ENCODE assay signal across 11 cellular contexts in genomic region chr3:131903988-131904415, GRCh38.
DNase-seq lines count a peak whose midpoint lies in the region; ATAC-seq, FAIRE-seq and TF ChIP-seq lines count a peak whose summit lies in the region.
"Had no signal": no experiment of that assay in that cellular context is flagged by ENCODE, and none has a peak within 500 bp of the region (broad histone marks: within the 10 kb centered on the region; RNA-seq: fewer than 3 reads in every experiment).

No MANE protein-coding gene starts in this region.

- no peaks in the 10 kb centered on the region for H3K36me3 ChIP-seq in left lung
- no peaks in the 10 kb centered on the region for H3K36me3 ChIP-seq in testis (ENCODE audit: low read depth, missing control alignments)

- H3K9me3 Mint-ChIP-seq in activated CD4-positive, alpha-beta T cell treated with anti-CD3 and anti-CD28 coated beads for 36 hours (ENCODE audit: low read depth): no peaks in the 10 kb centered on the region

- TF ChIP-seq POLR2A in testis (IDR thresholded peaks at IDR 0.05): no peak

- H3K4me3 ChIP-seq in AG04450 (ENCODE audit: low read depth, low read length): no peak overlapping the region
- no peak overlapping the region for H3K4me3 ChIP-seq in astrocyte of the spinal cord (ENCODE audit: low read depth, low read length)
- H3K4me3 ChIP-seq in left lung: no peak overlapping the region
- no peak overlapping the region for H3K4me3 ChIP-seq in testis

- no peaks in the 10 kb centered on the region for H3K4me1 Mint-ChIP-seq in activated CD4-positive, alpha-beta T cell treated with anti-CD3 and anti-CD28 coated beads for 36 hours
- H3K4me1 Mint-ChIP-seq: CD4-positive, CD25-positive, alpha-beta regulatory T cell had no signal

- DNase-seq in AG04450 (ENCODE audit: low read depth, low spot score) (peak; percentile 98), HS-27A (ENCODE audit: low read depth) (peak; percentile 72), astrocyte of the spinal cord (ENCODE audit: low read depth, low spot score) (peak; percentile 99), left lung (peak in 1 of 2 donors; percentile 34), testis (no peak), D721Med (ENCODE audit: insufficient read length, low spot score) (no peak)
- DNase-seq in activated CD4-positive, alpha-beta T cell treated with anti-CD3 and anti-CD28 coated beads for 36 hours: no peak
- DNase-seq: CD4-positive, CD25-positive, alpha-beta regulatory T cell; NCI-H82; T-helper 2 cell had no signal

- in situ Hi-C loops in astrocyte of the spinal cord (cut with HindIII; ENCODE audit: low sequenced_read_pairs): no loop called here

- no peak overlapping the region for H3K4me3 Mint-ChIP-seq in activated CD4-positive, alpha-beta T cell treated with anti-CD3 and anti-CD28 coated beads for 36 hours
- H3K4me3 Mint-ChIP-seq: CD4-positive, CD25-positive, alpha-beta regulatory T cell had no signal

- 86 to 93% methylated on average over 4 of the region's 4 CpGs for WGBS in testis, 2 donors

- H3K27me3 ChIP-seq in AG04450 (ENCODE audit: control insufficient read depth, insufficient read depth, low read length): no peaks in the 10 kb centered on the region
- no peaks in the 10 kb centered on the region for H3K27me3 ChIP-seq in left lung
- no peaks in the 10 kb centered on the region for H3K27me3 ChIP-seq in testis

- POLR2A ChIA-PET in AG04450 (lab: Yijun Ruan, JAX): interaction anchor here (1.1 to 1.8 kb wide), 2 partner anchors 10 to 232 kb away, joined by 4 to 10 read pairs; no protein-coding TSS in a partner anchor
- POLR2A ChIA-PET in activated CD4-positive, alpha-beta T cell treated with anti-CD3 and anti-CD28 coated beads for 36 hours (lab: Charles Lee): no interaction called here

- CTCF ChIA-PET in AG04450 (lab: Charles Lee): interaction anchor here (1.4 to 2.0 kb wide), 2 partner anchors 131 to 439 kb away, joined by 4 to 8 read pairs; partner anchors contain the start of gene CPNE4
- CTCF ChIA-PET in activated CD4-positive, alpha-beta T cell treated with anti-CD3 and anti-CD28 coated beads for 36 hours (lab: Charles Lee): no interaction called here

- no peaks in the 10 kb centered on the region for H3K9me3 ChIP-seq in AG04450 (ENCODE audit: control insufficient read depth, insufficient read depth, low read length)
- H3K9me3 ChIP-seq in left lung: no peaks in the 10 kb centered on the region
- H3K9me3 ChIP-seq in testis: no peaks in the 10 kb centered on the region

- H3K27ac Mint-ChIP-seq in activated CD4-positive, alpha-beta T cell treated with anti-CD3 and anti-CD28 coated beads for 36 hours: no peak overlapping the region
- H3K27ac Mint-ChIP-seq: CD4-positive, CD25-positive, alpha-beta regulatory T cell had no signal

- peak overlapping the region; percentile 94 for H3K27ac ChIP-seq in AG04450 (ENCODE audit: low read depth, low read length)
- H3K27ac ChIP-seq in left lung: no peak overlapping the region
- H3K27ac ChIP-seq in testis: no peak overlapping the region

- TF ChIP-seq CTCF in AG04450 (IDR thresholded peaks at IDR 0.05; ENCODE audit: low read depth, low read length): no peak
- TF ChIP-seq CTCF in astrocyte of the spinal cord (IDR thresholded peaks at IDR 0.05; ENCODE audit: low read depth, low read length): no peak
- TF ChIP-seq CTCF in left lung (IDR thresholded peaks at IDR 0.05): no peak
- TF ChIP-seq CTCF in testis (IDR thresholded peaks at IDR 0.05): no peak
- TF ChIP-seq CTCF in D721Med (IDR thresholded peaks at IDR 0.05; ENCODE audit: insufficient read depth, missing control alignments): no peak

- intact Hi-C loops in left lung (cut with DNase I): no loop called here
- intact Hi-C loops in activated CD4-positive, alpha-beta T cell treated with anti-CD3 and anti-CD28 coated beads for 36 hours (cut with DNase I, micrococcal nuclease): no loop called here
- intact Hi-C loops in testis (cut with DNase I; ENCODE audit: low total_unique reads): no loop called here

- ATAC-seq in left lung: peak; percentile 85
- ATAC-seq in activated CD4-positive, alpha-beta T cell treated with anti-CD3 and anti-CD28 coated beads for 36 hours: no peak
- no peak for ATAC-seq in GM21515 (IDR thresholded peaks at IDR 0.05; ENCODE audit: unreplicated experiment)

- no peaks in the 10 kb centered on the region for H3K36me3 Mint-ChIP-seq in activated CD4-positive, alpha-beta T cell treated with anti-CD3 and anti-CD28 coated beads for 36 hours (ENCODE audit: low read depth)
- H3K36me3 Mint-ChIP-seq: CD4-positive, CD25-positive, alpha-beta regulatory T cell had no signal

- H3K27me3 Mint-ChIP-seq in activated CD4-positive, alpha-beta T cell treated with anti-CD3 and anti-CD28 coated beads for 36 hours: peaks cover 2% of the 10 kb centered on the region
- H3K27me3 Mint-ChIP-seq: CD4-positive, CD25-positive, alpha-beta regulatory T cell had no signal

- FAIRE-seq in D721Med (lab: Jason Lieb, UNC): no peak

- no peaks in the 10 kb centered on the region for H3K4me1 ChIP-seq in left lung
- no peaks in the 10 kb centered on the region for H3K4me1 ChIP-seq in testis

Comparison
In these comparisons a context has a peak if more than half of its experiments do, and no peak if none do; other contexts are left out.
1. DNase-seq: peak in AG04450 (single experiment), HS-27A (single experiment) and astrocyte of the spinal cord (single experiment); none in activated CD4-positive, alpha-beta T cell treated with anti-CD3 and anti-CD28 coated beads for 36 hours (single experiment), testis (single experiment) and D721Med (single experiment).